ENCODE assay signal across 8 cellular contexts in genomic region chr11:14300661-14301304, GRCh38. TPM values are rescaled to one million over a fixed set of nuclear protein-coding genes. Genes with fewer than 3 reads are reported as not detected.
DNase-seq lines count a peak whose midpoint lies in the region; ATAC-seq and TF ChIP-seq lines count a peak whose summit lies in the region.

No MANE protein-coding gene starts in this region.

- POLR2A ChIA-PET in activated CD4-positive, alpha-beta T cell treated with anti-CD3 and anti-CD28 coated beads for 36 hours (lab: Charles Lee) = interaction anchor here (0.7 kb wide), 1 partner anchor 220 kb away, joined by 5 read pairs; no protein-coding TSS in a partner anchor

- CTCF ChIA-PET in activated CD4-positive, alpha-beta T cell treated with anti-CD3 and anti-CD28 coated beads for 36 hours (lab: Charles Lee) = interaction anchor here (0.6 to 6.5 kb wide), 34 partner anchors 9 to 619 kb away, joined by 3 to 95 read pairs (median 4); partner anchors contain the start of gene RRAS2

- no peaks in the 10 kb centered on the region for H3K4me1 Mint-ChIP-seq in activated CD4-positive, alpha-beta T cell treated with anti-CD3 and anti-CD28 coated beads for 36 hours
- H3K4me1 Mint-ChIP-seq in memory B cell = peaks cover 26% of the 10 kb centered on the region

- H3K36me3 Mint-ChIP-seq in activated CD4-positive, alpha-beta T cell treated with anti-CD3 and anti-CD28 coated beads for 36 hours (ENCODE audit: low read depth) = no peaks in the 10 kb centered on the region
- H3K36me3 Mint-ChIP-seq in memory B cell = peaks cover 3% of the 10 kb centered on the region

- ATAC-seq in GM18519 (IDR thresholded peaks at IDR 0.05; ENCODE audit: low FRiP score, unreplicated experiment) = peak; percentile 67
- peak; percentile 73 for ATAC-seq in HG03039 (IDR thresholded peaks at IDR 0.05; ENCODE audit: unreplicated experiment)
- ATAC-seq in activated CD4-positive, alpha-beta T cell treated with anti-CD3 and anti-CD28 coated beads for 36 hours = peak; percentile 97
- ATAC-seq in memory B cell (ENCODE audit: low read depth) = peak; percentile 93
- ATAC-seq in stimulated activated naive CD8-positive, alpha-beta T cell treated with anti-CD3 and anti-CD28 coated beads, Interleukin-15, Interleukin-2, amounts not matched to agents 100 U/mL and 50 U/mL, for 24 hours = peak; percentile 91

- no peaks in the 10 kb centered on the region for H3K27me3 Mint-ChIP-seq in activated CD4-positive, alpha-beta T cell treated with anti-CD3 and anti-CD28 coated beads for 36 hours
- no peaks in the 10 kb centered on the region for H3K27me3 Mint-ChIP-seq in memory B cell

- peak; percentile 80 for DNase-seq in AG10803 (ENCODE audit: low read depth)
- peak; percentile 54 for DNase-seq in NCI-H2227 (lab: John Stamatoyannopoulos, UW; ENCODE audit: unreplicated experiment)
- DNase-seq in activated CD4-positive, alpha-beta T cell treated with anti-CD3 and anti-CD28 coated beads for 36 hours = peak; percentile 66
- peak; percentile 4 for DNase-seq in effector CD4-positive, alpha-beta T cell
- DNase-seq in memory B cell (ENCODE audit: low spot score in 2 of 2) = peak; percentile 35 to 52
- peak; percentile 51 for DNase-seq in stimulated activated naive CD8-positive, alpha-beta T cell treated with anti-CD3 and anti-CD28 coated beads, Interleukin-15, Interleukin-2, amounts not matched to agents 100 U/mL and 50 U/mL, for 24 hours

- H3K4me3 Mint-ChIP-seq in activated CD4-positive, alpha-beta T cell treated with anti-CD3 and anti-CD28 coated beads for 36 hours = no peak overlapping the region
- H3K4me3 Mint-ChIP-seq in memory B cell = no peak overlapping the region

- peak; percentile 97 for TF ChIP-seq CTCF in AG10803 (conservative IDR thresholded peaks at IDR 0.05; ENCODE audit: low read length)

- no peaks in the 10 kb centered on the region for H3K9me3 Mint-ChIP-seq in activated CD4-positive, alpha-beta T cell treated with anti-CD3 and anti-CD28 coated beads for 36 hours (ENCODE audit: low read depth)
- H3K9me3 Mint-ChIP-seq in memory B cell = no peaks in the 10 kb centered on the region

- no peak overlapping the region for H3K4me3 ChIP-seq in AG10803 (ENCODE audit: low read length)

- intact Hi-C loops in activated CD4-positive, alpha-beta T cell treated with anti-CD3 and anti-CD28 coated beads for 36 hours (cut with DNase I, micrococcal nuclease) = loop anchor here (1.0 to 5.0 kb wide), 4 partner anchors 118 to 607 kb away; no protein-coding TSS in a partner anchor

- no peak overlapping the region for H3K27ac Mint-ChIP-seq in activated CD4-positive, alpha-beta T cell treated with anti-CD3 and anti-CD28 coated beads for 36 hours
- H3K27ac Mint-ChIP-seq in memory B cell = no peak overlapping the region

RNA-seq across cellular contexts. Expression of gene RRAS2, which starts 58.2 kb away (rescaled TPM):
- 10 to 100 TPM; 35.0 to 48.0 TPM for total RNA-seq in activated CD4-positive, alpha-beta T cell treated with anti-CD3 and anti-CD28 coated beads for 36 hours

Comparison
In these comparisons a context has a peak if more than half of its experiments do, and no peak if none do; other contexts are left out.
1. DNase-seq: peak in every context shown above with its lines; median percentile 80 in AG10803; 66 in activated CD4-positive, alpha-beta T cell treated with anti-CD3 and anti-CD28 coated beads for 36 hours; 54 in NCI-H2227; 51 in stimulated activated naive CD8-positive, alpha-beta T cell treated with anti-CD3 and anti-CD28 coated beads, Interleukin-15, Interleukin-2, amounts not matched to agents 100 U/mL and 50 U/mL, for 24 hours; 44 in memory B cell; 4 in effector CD4-positive, alpha-beta T cell.